In the genomic region with DNA sequence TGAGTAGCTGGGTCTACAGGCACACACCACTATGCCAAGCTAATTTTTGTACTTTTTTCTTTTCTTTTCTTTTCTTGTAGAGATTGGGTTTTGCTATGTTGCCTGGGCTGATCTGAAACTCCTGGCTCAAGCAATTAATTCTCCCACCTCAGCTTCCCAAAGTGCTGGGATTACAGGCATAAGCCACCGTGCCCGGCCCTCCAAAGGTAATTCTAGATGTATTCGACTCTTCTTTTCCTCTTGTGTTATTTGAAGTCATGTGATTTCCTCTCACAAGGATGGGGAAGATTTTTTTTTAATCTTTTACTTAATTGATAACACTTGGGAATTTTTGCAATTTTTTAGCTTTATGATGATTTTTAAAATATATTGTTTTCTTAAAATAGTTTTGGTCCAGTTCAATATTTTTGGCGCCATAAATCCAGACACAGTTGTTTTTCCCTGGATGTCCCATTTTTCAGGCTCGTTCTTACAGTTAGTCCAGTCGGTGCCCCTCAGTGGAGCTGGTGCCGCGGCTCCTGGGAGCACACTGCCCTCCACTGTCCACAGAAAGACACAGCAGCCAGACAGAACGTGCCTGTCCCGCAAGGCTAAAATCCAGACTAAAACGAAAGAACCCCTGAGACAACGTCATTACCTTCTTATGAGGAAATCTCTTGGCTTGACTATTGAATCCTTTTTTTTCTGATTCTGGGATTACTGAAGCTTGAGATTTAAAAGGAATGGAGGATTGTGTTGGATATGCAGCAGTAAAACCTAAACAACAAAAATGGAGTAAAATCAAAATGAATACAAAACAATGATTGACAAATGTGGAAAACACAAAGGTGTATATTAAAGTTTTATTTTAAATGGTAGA, we compare ENCODE assay signal across 1 cellular context.
TF ChIP-seq lines count a peak whose summit lies in the region.

No MANE protein-coding gene starts in this region.

TF ChIP-seq in GM12878, 131 proteins besides CTCF, POLR2A, EP300 and RAD21 (continues in another document):
- TF ChIP-seq, protein P1, sequence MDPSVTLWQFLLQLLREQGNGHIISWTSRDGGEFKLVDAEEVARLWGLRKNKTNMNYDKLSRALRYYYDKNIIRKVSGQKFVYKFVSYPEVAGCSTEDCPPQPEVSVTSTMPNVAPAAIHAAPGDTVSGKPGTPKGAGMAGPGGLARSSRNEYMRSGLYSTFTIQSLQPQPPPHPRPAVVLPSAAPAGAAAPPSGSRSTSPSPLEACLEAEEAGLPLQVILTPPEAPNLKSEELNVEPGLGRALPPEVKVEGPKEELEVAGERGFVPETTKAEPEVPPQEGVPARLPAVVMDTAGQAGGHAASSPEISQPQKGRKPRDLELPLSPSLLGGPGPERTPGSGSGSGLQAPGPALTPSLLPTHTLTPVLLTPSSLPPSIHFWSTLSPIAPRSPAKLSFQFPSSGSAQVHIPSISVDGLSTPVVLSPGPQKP (IDR thresholded peaks at IDR 0.05; ENCODE audit: low read depth, low read length) = no peak
- TF ChIP-seq NBN (IDR thresholded peaks at IDR 0.05) (0 out of 2 replicates have a peak, but pooled peaks have one; percentile 40), RELB (IDR thresholded peaks at IDR 0.05; ENCODE audit: low read depth) (no peak), ZNF274 (IDR thresholded peaks at IDR 0.05; ENCODE audit: insufficient read depth, insufficient read length) (no peak), KDM1A (IDR thresholded peaks at IDR 0.05; ENCODE audit: borderline replicate concordance) (no peak), PAX5 (IDR thresholded peaks at IDR 0.05; ENCODE audit: borderline replicate concordance, low read depth, low read length) (no peak), IRF5 (IDR thresholded peaks at IDR 0.05; ENCODE audit: borderline replicate concordance) (no peak), HCFC1 (IDR thresholded peaks at IDR 0.05; ENCODE audit: low read length) (0 out of 2 replicates have a peak, but pooled peaks have one; percentile 21), RUNX3 (IDR thresholded peaks at IDR 0.05; ENCODE audit: low read length) (no peak), RBBP5 (conservative IDR thresholded peaks at IDR 0.05) (no peak), ZNF24 (IDR thresholded peaks at IDR 0.05) (no peak), USF2 (IDR thresholded peaks at IDR 0.05; ENCODE audit: borderline replicate concordance, low read depth, low read length) (no peak), DPF2 (IDR thresholded peaks at IDR 0.05) (no peak), ATF3 (IDR thresholded peaks at IDR 0.05; ENCODE audit: borderline replicate concordance, extremely low read depth, low read depth, low read length) (no peak), ZNF217 (IDR thresholded peaks at IDR 0.05) (no peak), MXI1 (IDR thresholded peaks at IDR 0.05; ENCODE audit: low read depth, low read length) (no peak), SPI1 (IDR thresholded peaks at IDR 0.05; ENCODE audit: borderline replicate concordance, insufficient read depth, low read depth, low read length) (no peak), MYB (IDR thresholded peaks at IDR 0.05; ENCODE audit: borderline replicate concordance, low read depth, low read length) (no peak), BCL11A (IDR thresholded peaks at IDR 0.05; ENCODE audit: low read depth, low read length) (no peak), NFIC (IDR thresholded peaks at IDR 0.05; ENCODE audit: low read depth, low read length) (no peak), SIX5 (IDR thresholded peaks at IDR 0.05; ENCODE audit: low read depth, low read length, severe bottlenecking) (no peak), ZZZ3 (IDR thresholded peaks at IDR 0.05; ENCODE audit: control insufficient read depth, insufficient read length, low read depth) (no peak), ZBTB33 (IDR thresholded peaks at IDR 0.05) (no peak), TBL1XR1 (IDR thresholded peaks at IDR 0.05; ENCODE audit: low read depth, low read length) (no peak), LARP7 (IDR thresholded peaks at IDR 0.05) (no peak), ZBED1 (IDR thresholded peaks at IDR 0.05; ENCODE audit: borderline replicate concordance) (no peak), JUNB (IDR thresholded peaks at IDR 0.05) (no peak), HDGF (IDR thresholded peaks at IDR 0.05) (no peak), CEBPB (IDR thresholded peaks at IDR 0.05; ENCODE audit: borderline replicate concordance in 1 of 2, low read depth in 2 of 2, low read length in 2 of 2) (no peak), IRF4 (IDR thresholded peaks at IDR 0.05; ENCODE audit: low read depth, low read length) (0 out of 2 replicates have a peak, but pooled peaks have one; percentile 50)
- TF ChIP-seq, protein P2, sequence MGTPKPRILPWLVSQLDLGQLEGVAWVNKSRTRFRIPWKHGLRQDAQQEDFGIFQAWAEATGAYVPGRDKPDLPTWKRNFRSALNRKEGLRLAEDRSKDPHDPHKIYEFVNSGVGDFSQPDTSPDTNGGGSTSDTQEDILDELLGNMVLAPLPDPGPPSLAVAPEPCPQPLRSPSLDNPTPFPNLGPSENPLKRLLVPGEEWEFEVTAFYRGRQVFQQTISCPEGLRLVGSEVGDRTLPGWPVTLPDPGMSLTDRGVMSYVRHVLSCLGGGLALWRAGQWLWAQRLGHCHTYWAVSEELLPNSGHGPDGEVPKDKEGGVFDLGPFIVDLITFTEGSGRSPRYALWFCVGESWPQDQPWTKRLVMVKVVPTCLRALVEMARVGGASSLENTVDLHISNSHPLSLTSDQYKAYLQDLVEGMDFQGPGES (IDR thresholded peaks at IDR 0.05) = no peak
- TF ChIP-seq, protein P3, sequence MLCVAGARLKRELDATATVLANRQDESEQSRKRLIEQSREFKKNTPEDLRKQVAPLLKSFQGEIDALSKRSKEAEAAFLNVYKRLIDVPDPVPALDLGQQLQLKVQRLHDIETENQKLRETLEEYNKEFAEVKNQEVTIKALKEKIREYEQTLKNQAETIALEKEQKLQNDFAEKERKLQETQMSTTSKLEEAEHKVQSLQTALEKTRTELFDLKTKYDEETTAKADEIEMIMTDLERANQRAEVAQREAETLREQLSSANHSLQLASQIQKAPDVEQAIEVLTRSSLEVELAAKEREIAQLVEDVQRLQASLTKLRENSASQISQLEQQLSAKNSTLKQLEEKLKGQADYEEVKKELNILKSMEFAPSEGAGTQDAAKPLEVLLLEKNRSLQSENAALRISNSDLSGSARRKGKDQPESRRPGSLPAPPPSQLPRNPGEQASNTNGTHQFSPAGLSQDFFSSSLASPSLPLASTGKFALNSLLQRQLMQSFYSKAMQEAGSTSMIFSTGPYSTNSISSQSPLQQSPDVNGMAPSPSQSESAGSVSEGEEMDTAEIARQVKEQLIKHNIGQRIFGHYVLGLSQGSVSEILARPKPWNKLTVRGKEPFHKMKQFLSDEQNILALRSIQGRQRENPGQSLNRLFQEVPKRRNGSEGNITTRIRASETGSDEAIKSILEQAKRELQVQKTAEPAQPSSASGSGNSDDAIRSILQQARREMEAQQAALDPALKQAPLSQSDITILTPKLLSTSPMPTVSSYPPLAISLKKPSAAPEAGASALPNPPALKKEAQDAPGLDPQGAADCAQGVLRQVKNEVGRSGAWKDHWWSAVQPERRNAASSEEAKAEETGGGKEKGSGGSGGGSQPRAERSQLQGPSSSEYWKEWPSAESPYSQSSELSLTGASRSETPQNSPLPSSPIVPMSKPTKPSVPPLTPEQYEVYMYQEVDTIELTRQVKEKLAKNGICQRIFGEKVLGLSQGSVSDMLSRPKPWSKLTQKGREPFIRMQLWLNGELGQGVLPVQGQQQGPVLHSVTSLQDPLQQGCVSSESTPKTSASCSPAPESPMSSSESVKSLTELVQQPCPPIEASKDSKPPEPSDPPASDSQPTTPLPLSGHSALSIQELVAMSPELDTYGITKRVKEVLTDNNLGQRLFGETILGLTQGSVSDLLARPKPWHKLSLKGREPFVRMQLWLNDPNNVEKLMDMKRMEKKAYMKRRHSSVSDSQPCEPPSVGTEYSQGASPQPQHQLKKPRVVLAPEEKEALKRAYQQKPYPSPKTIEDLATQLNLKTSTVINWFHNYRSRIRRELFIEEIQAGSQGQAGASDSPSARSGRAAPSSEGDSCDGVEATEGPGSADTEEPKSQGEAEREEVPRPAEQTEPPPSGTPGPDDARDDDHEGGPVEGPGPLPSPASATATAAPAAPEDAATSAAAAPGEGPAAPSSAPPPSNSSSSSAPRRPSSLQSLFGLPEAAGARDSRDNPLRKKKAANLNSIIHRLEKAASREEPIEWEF (IDR thresholded peaks at IDR 0.05; ENCODE audit: insufficient replicate concordance, low read depth, low read length) = no peak
- TF ChIP-seq, protein P4, sequence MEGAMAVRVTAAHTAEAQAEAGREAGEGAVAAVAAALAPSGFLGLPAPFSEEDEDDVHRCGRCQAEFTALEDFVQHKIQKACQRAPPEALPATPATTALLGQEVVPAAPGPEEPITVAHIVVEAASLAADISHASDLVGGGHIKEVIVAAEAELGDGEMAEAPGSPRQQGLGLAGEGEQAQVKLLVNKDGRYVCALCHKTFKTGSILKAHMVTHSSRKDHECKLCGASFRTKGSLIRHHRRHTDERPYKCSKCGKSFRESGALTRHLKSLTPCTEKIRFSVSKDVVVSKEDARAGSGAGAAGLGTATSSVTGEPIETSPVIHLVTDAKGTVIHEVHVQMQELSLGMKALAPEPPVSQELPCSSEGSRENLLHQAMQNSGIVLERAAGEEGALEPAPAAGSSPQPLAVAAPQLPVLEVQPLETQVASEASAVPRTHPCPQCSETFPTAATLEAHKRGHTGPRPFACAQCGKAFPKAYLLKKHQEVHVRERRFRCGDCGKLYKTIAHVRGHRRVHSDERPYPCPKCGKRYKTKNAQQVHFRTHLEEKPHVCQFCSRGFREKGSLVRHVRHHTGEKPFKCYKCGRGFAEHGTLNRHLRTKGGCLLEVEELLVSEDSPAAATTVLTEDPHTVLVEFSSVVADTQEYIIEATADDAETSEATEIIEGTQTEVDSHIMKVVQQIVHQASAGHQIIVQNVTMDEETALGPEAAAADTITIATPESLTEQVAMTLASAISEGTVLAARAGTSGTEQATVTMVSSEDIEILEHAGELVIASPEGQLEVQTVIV (IDR thresholded peaks at IDR 0.05; ENCODE audit: borderline replicate concordance, partially characterized antibody) = no peak
